In genomic region chr15:60799885-60800728, GRCh38 we compare ENCODE assay signal across 10 cellular contexts.
DNase-seq lines count a peak whose midpoint lies in the region; ATAC-seq and TF ChIP-seq lines count a peak whose summit lies in the region.
"Had no signal": no experiment of that assay in that cellular context is flagged by ENCODE, and none has a peak within 500 bp of the region (broad histone marks: within the 10 kb centered on the region; RNA-seq: fewer than 3 reads in every experiment).

No MANE protein-coding gene starts in this region.

- TF ChIP-seq POLR2A in Peyer's patch (IDR thresholded peaks at IDR 0.05) = no peak

- no peaks in the 10 kb centered on the region for H3K27me3 ChIP-seq in CD4-positive, CD25-positive, alpha-beta regulatory T cell (ENCODE audit: control insufficient read depth, insufficient read depth, low read length)
- no peaks in the 10 kb centered on the region for H3K27me3 ChIP-seq in Peyer's patch
- H3K27me3 ChIP-seq: heart left ventricle had no signal

- intact Hi-C loops in natural killer cell (cut with micrococcal nuclease) = loop anchor here (10.0 kb wide), 1 partner anchor 55 kb away; no protein-coding TSS in a partner anchor

- no peak overlapping the region for H3K4me3 ChIP-seq in CD4-positive, CD25-positive, alpha-beta regulatory T cell (ENCODE audit: low read depth, low read length)
- H3K4me3 ChIP-seq in Peyer's patch (no peak overlapping the region), astrocyte of the spinal cord (ENCODE audit: low read depth, low read length) (no peak overlapping the region)
- H3K4me3 ChIP-seq: heart left ventricle had no signal

- in situ Hi-C loops in astrocyte of the spinal cord (cut with HindIII; ENCODE audit: low sequenced_read_pairs) = no loop called here

- H3K36me3 ChIP-seq in CD4-positive, CD25-positive, alpha-beta regulatory T cell (ENCODE audit: control insufficient read depth, insufficient read depth, low read length) = no peaks in the 10 kb centered on the region
- no peaks in the 10 kb centered on the region for H3K36me3 ChIP-seq in Peyer's patch
- H3K36me3 ChIP-seq: heart left ventricle had no signal

- peak overlapping the region; percentile 24 for H3K27ac ChIP-seq in CD4-positive, CD25-positive, alpha-beta regulatory T cell (ENCODE audit: insufficient read depth, low read length, poor library complexity, severe bottlenecking)
- H3K27ac ChIP-seq in Peyer's patch = peak overlapping the region; percentile 4 to 50 (median 24)

- H3K9me3 ChIP-seq in CD4-positive, CD25-positive, alpha-beta regulatory T cell (ENCODE audit: control insufficient read depth in 2 of 2, low read length in 2 of 2) = no peaks in the 10 kb centered on the region
- no peaks in the 10 kb centered on the region for H3K9me3 ChIP-seq in Peyer's patch

- ATAC-seq in CD4-positive, CD25-positive, alpha-beta regulatory T cell (ENCODE audit: low read depth in 2 of 2) = peak; percentile 54 to 67
- ATAC-seq in natural killer cell = peak; percentile 39 to 61 (median 59)
- no peak for ATAC-seq in GM21367 (IDR thresholded peaks at IDR 0.05; ENCODE audit: unreplicated experiment)

- TF ChIP-seq CTCF in Peyer's patch (IDR thresholded peaks at IDR 0.05) (no peak), astrocyte of the spinal cord (IDR thresholded peaks at IDR 0.05; ENCODE audit: low read depth, low read length) (no peak), natural killer cell (IDR thresholded peaks at IDR 0.05) (no peak), mesothelial cell of epicardium (IDR thresholded peaks at IDR 0.05; ENCODE audit: unreplicated experiment) (no peak)

- DNase-seq in CD4-positive, CD25-positive, alpha-beta regulatory T cell = peak in 1 of 3 donors; percentile 29
- no peak for DNase-seq in Peyer's patch
- DNase-seq in astrocyte of the spinal cord (ENCODE audit: low read depth, low spot score) = peak; percentile 48
- DNase-seq in natural killer cell = no peak
- no peak for DNase-seq in mesothelial cell of epicardium (ENCODE audit: low spot score in 2 of 2, unreplicated experiment in 2 of 2)
- no peak for DNase-seq in DMS153 treated with DMSO at 0.1 percent for 48 hours (lab: John Stamatoyannopoulos, UW; ENCODE audit: unreplicated experiment)
- DNase-seq in NCI-H82 treated with DMSO at 0.1 percent for 48 hours (lab: John Stamatoyannopoulos, UW; ENCODE audit: unreplicated experiment) = no peak
- DNase-seq: heart left ventricle, NCI-H1436 treated with DMSO at 0.1 percent for 48 hours had no signal

- peak overlapping the region; percentile 8 to 27 (median 18) for H3K4me3 Mint-ChIP-seq in CD4-positive, CD25-positive, alpha-beta regulatory T cell
- H3K4me3 Mint-ChIP-seq in natural killer cell (peak overlapping the region; percentile 57), mesothelial cell of epicardium (no peak overlapping the region)

- peaks cover 28 to 60% (median 35%) of the 10 kb centered on the region in 4 donors for H3K4me1 Mint-ChIP-seq in CD4-positive, CD25-positive, alpha-beta regulatory T cell
- H3K4me1 Mint-ChIP-seq in natural killer cell (peaks cover 29 to 34% of the 10 kb centered on the region in 2 donors), mesothelial cell of epicardium (no peaks in the 10 kb centered on the region)

- no peaks in the 10 kb centered on the region for H3K36me3 Mint-ChIP-seq in CD4-positive, CD25-positive, alpha-beta regulatory T cell
- H3K36me3 Mint-ChIP-seq in natural killer cell (no peaks in the 10 kb centered on the region), mesothelial cell of epicardium (no peaks in the 10 kb centered on the region)

- peaks cover 0 to 2% (median 0%) of the 10 kb centered on the region in 7 donors for H3K9me3 Mint-ChIP-seq in CD4-positive, CD25-positive, alpha-beta regulatory T cell
- no peaks in the 10 kb centered on the region for H3K9me3 Mint-ChIP-seq in natural killer cell
- peaks cover 9% of the 10 kb centered on the region for H3K9me3 Mint-ChIP-seq in mesothelial cell of epicardium

- peaks cover 41% of the 10 kb centered on the region for H3K4me1 ChIP-seq in CD4-positive, CD25-positive, alpha-beta regulatory T cell (ENCODE audit: control insufficient read depth, insufficient read depth, low read length, poor library complexity, severe bottlenecking)
- H3K4me1 ChIP-seq in Peyer's patch = peaks cover 0 to 7% (median 0%) of the 10 kb centered on the region in 4 donors

- H3K27me3 Mint-ChIP-seq in CD4-positive, CD25-positive, alpha-beta regulatory T cell = no peaks in the 10 kb centered on the region
- H3K27me3 Mint-ChIP-seq in natural killer cell (ENCODE audit: low read depth in 2 of 2) (peaks cover 0 to 4% of the 10 kb centered on the region in 2 donors), mesothelial cell of epicardium (ENCODE audit: low read depth) (peaks cover 4% of the 10 kb centered on the region)

- H3K27ac Mint-ChIP-seq in CD4-positive, CD25-positive, alpha-beta regulatory T cell = peak overlapping the region; percentile 50 to 89 (median 87)
- peak overlapping the region; percentile 81 for H3K27ac Mint-ChIP-seq in natural killer cell
- H3K27ac Mint-ChIP-seq in mesothelial cell of epicardium = no peak overlapping the region
